ENCODE assay signal across 14 cellular contexts in genomic region chr1:23451452-23451851, GRCh38. TPM values are rescaled to one million over a fixed set of nuclear protein-coding genes. Genes with fewer than 3 reads are reported as not detected.
DNase-seq lines count a peak whose midpoint lies in the region; FAIRE-seq and TF ChIP-seq lines count a peak whose summit lies in the region.
"Had no signal": no experiment of that assay in that cellular context is flagged by ENCODE, and none has a peak within 500 bp of the region (broad histone marks: within the 10 kb centered on the region; RNA-seq: fewer than 3 reads in every experiment).

No MANE protein-coding gene starts in this region.

- no peak overlapping the region for H3K9ac ChIP-seq in keratinocyte (ENCODE audit: control insufficient read depth, extremely low read depth, insufficient read depth, low read length)
- peak overlapping the region in 2 of 3 donors; percentile 48 to 54 for H3K9ac ChIP-seq in skeletal muscle tissue (ENCODE audit: low read depth in 1 of 3, low read length in 3 of 3)

- H3K9me1 ChIP-seq in keratinocyte (ENCODE audit: control insufficient read depth, extremely low read depth, insufficient read depth, low read length): peaks cover 5% of the 10 kb centered on the region

- POLR2A ChIA-PET in RWPE1 (lab: Yijun Ruan, JAX; ENCODE audit: low non-redundant PET): interaction anchor here (1.1 kb wide), 1 partner anchor 28 kb away, joined by 3 read pairs; no protein-coding TSS in a partner anchor

- peak overlapping the region; percentile 43 for H3K27ac ChIP-seq in RWPE1
- no peak overlapping the region for H3K27ac ChIP-seq in keratinocyte (ENCODE audit: control insufficient read depth, insufficient read depth, low read length)
- H3K27ac ChIP-seq in skeletal muscle tissue (ENCODE audit: low read depth, low read length): peak overlapping the region; percentile 49

- CTCF ChIA-PET in RWPE1 (lab: Yijun Ruan, JAX): interaction anchor here (0.6 to 1.2 kb wide), 3 partner anchors 12 to 177 kb away, joined by 3 to 5 read pairs (median 4); no protein-coding TSS in a partner anchor

- no peak overlapping the region for H2AFZ ChIP-seq in keratinocyte (ENCODE audit: control insufficient read depth, low read length)

- dilution Hi-C loops in keratinocyte (cut with MboI; ENCODE audit: extremely low pct_ligation_motif_present, low sequenced_read_pairs): no loop called here

- no peaks in the 10 kb centered on the region for H3K79me2 ChIP-seq in keratinocyte (ENCODE audit: control insufficient read depth, insufficient read depth, low read length)

- H4K20me1 ChIP-seq in keratinocyte (ENCODE audit: control insufficient read depth, extremely low read depth, insufficient read depth, low read length): peaks cover 7% of the 10 kb centered on the region

- TF ChIP-seq CTCF in RWPE1 (conservative IDR thresholded peaks at IDR 0.05; ENCODE audit: low read depth) (no peak), keratinocyte (optimal IDR thresholded peaks at IDR 0.05 in 1 of 3, IDR thresholded peaks at IDR 0.05 in 1 of 3, conservative IDR thresholded peaks at IDR 0.05 in 1 of 3; ENCODE audit: extremely low read depth in 1 of 3, insufficient read depth in 2 of 3, low read length in 3 of 3) (no peak)

- peaks cover 48% of the 10 kb centered on the region for H3K4me1 ChIP-seq in keratinocyte (ENCODE audit: control insufficient read depth, extremely low read depth, insufficient read depth, low read length)
- H3K4me1 ChIP-seq in skeletal muscle tissue (ENCODE audit: control insufficient read depth in 3 of 3, insufficient read depth in 3 of 3, low read length in 3 of 3): peaks cover 27 to 34% (median 32%) of the 10 kb centered on the region in 3 donors

- DNase-seq in DMS79 (lab: John Stamatoyannopoulos, UW) (peak; percentile 34), RWPE1 (ENCODE audit: low spot score) (no peak), keratinocyte (ENCODE audit: low read depth, low spot score) (no peak), GM12892 (ENCODE audit: insufficient read length) (no peak), NCI-H1417 (lab: John Stamatoyannopoulos, UW) (no peak), RKO (ENCODE audit: low spot score) (no peak), NOMO-1 treated with DMSO at 0.1 percent for 48 hours (lab: John Stamatoyannopoulos, UW; ENCODE audit: unreplicated experiment) (no peak)
- DNase-seq: activated CD8-positive, alpha-beta memory T cell treated with anti-CD3 and anti-CD28 coated beads, Interleukin-2, amount 50 U/mL, for 48 hours; activated naive CD8-positive, alpha-beta T cell treated with anti-CD3 and anti-CD28 coated beads for 36 hours; GDM1; H7; stimulated activated CD4-positive, alpha-beta T cell treated with anti-CD3 and anti-CD28 coated beads, Interleukin-2, amount 100 ng/mL, for 48 hours had no signal

- no peak for TF ChIP-seq POLR2A in GM12892 (IDR thresholded peaks at IDR 0.05; ENCODE audit: low read depth, low read length)

- H3K9me3 ChIP-seq in keratinocyte (ENCODE audit: control insufficient read depth, low read depth, low read length) (no peaks in the 10 kb centered on the region), skeletal muscle tissue (ENCODE audit: control insufficient read depth in 3 of 3, low read length in 3 of 3) (no peaks in the 10 kb centered on the region)

- FAIRE-seq in keratinocyte (lab: Jason Lieb, UNC) (no peak), GM12892 (lab: Jason Lieb, UNC) (no peak)
- FAIRE-seq: colon had no signal

- H3K4me3 ChIP-seq in keratinocyte (ENCODE audit: control insufficient read depth in 2 of 3, extremely low read depth in 1 of 3, insufficient read depth in 2 of 3, low read depth in 1 of 3, low read length in 3 of 3) (no peak overlapping the region), skeletal muscle tissue (ENCODE audit: low read length in 3 of 3) (no peak overlapping the region)

- H3K4me2 ChIP-seq in keratinocyte (ENCODE audit: control insufficient read depth, extremely low read depth, insufficient read depth, low read depth, low read length): peak overlapping the region; percentile 59

- H3K36me3 ChIP-seq in keratinocyte (ENCODE audit: control insufficient read depth in 2 of 2, extremely low read depth in 1 of 2, insufficient read depth in 2 of 2, low read length in 2 of 2) (peaks cover 0 to 3% of the 10 kb centered on the region in 2 experiments), skeletal muscle tissue (ENCODE audit: control insufficient read depth in 3 of 3, insufficient read depth in 3 of 3, low read length in 3 of 3) (peaks cover 8 to 43% (median 24%) of the 10 kb centered on the region in 3 donors)

- H3K27me3 ChIP-seq in keratinocyte (ENCODE audit: control insufficient read depth, extremely low read depth, insufficient read depth, low read length) (peaks cover 35% of the 10 kb centered on the region), skeletal muscle tissue (ENCODE audit: control insufficient read depth in 3 of 3, insufficient read depth in 3 of 3, low read length in 3 of 3) (no peaks in the 10 kb centered on the region)

RNA-seq across cellular contexts. Expression of gene TCEA3, which starts 26.9 kb away (rescaled TPM):
- 0.18 to 0.63 TPM (median 0.38 TPM) in 3 replicates for polyA plus RNA-seq in keratinocyte
- polyA plus RNA-seq in keratinocyte (2011; ENCODE audit: low read depth): 3.7 TPM
- polyA plus RNA-seq in keratinocyte (2011; cell fraction: cytosol; rRNA removed): 0.22 and 0.45 TPM in 2 replicates
- polyA plus RNA-seq in keratinocyte (2011; cell fraction: nucleus; rRNA removed): 0.93 and 1.5 TPM in 2 replicates
- polyA plus RNA-seq in keratinocyte (2012; ENCODE audit: low replicate concordance): 0.16 and 2.1 TPM in 2 replicates
- polyA minus RNA-seq in keratinocyte: 0.13 to 1.1 TPM in 2 of 3 replicates, not detected in the other
- not detected for polyA minus RNA-seq in keratinocyte (2011; cell fraction: cytosol; rRNA and poly(A)+ RNA removed)
- 0.93 TPM in 1 of 2 replicates, not detected in the other for polyA minus RNA-seq in keratinocyte (2011; cell fraction: nucleus; rRNA and poly(A)+ RNA removed)
- 314 TPM for total RNA-seq in skeletal muscle tissue
- polyA plus RNA-seq in GM12892 (2012; ENCODE audit: missing spikeins): not detected

RNA-seq across cellular contexts. Expression of gene ASAP3, which starts 32.5 kb away (rescaled TPM):
- polyA plus RNA-seq in keratinocyte: 6.4 to 22.6 TPM (median 11.4 TPM) in 3 replicates
- polyA plus RNA-seq in keratinocyte (2011; ENCODE audit: low read depth): 8.4 TPM
- polyA plus RNA-seq in keratinocyte (2011; cell fraction: cytosol; rRNA removed): 10.0 and 12.4 TPM in 2 replicates
- polyA plus RNA-seq in keratinocyte (2011; cell fraction: nucleus; rRNA removed): 33.9 and 45.9 TPM in 2 replicates
- 5.5 and 12.4 TPM in 2 replicates for polyA plus RNA-seq in keratinocyte (2012; ENCODE audit: low replicate concordance)
- 13.2 to 30.3 TPM (median 17.2 TPM) in 3 replicates for polyA minus RNA-seq in keratinocyte
- polyA minus RNA-seq in keratinocyte (2011; cell fraction: cytosol; rRNA and poly(A)+ RNA removed): 21.9 TPM
- 17.9 and 20.0 TPM in 2 replicates for polyA minus RNA-seq in keratinocyte (2011; cell fraction: nucleus; rRNA and poly(A)+ RNA removed)
- 45.9 TPM for total RNA-seq in skeletal muscle tissue
- polyA plus RNA-seq in GM12892 (2012; ENCODE audit: missing spikeins): 0.06 TPM
